28 cellular contexts compared by ENCODE assay signal in genomic region chr4:54386270-54386669, GRCh38.
"Had no signal": no experiment of that assay in that cellular context is flagged by ENCODE, and none has a peak within 500 bp of the region (broad histone marks: within the 10 kb centered on the region; RNA-seq: fewer than 3 reads in every experiment).

No MANE protein-coding gene starts in this region.

- H3K4me3 ChIP-seq: colonic mucosa, esophagus squamous epithelium, gastrocnemius medialis, lung, mucosa of descending colon, prostate gland, right atrium auricular region, smooth muscle cell, suprapubic skin, transverse colon, upper lobe of right lung, uterus had no signal

- H3K27me3 ChIP-seq: colonic mucosa, esophagus squamous epithelium, gastrocnemius medialis, right atrium auricular region, suprapubic skin, transverse colon, upper lobe of right lung, uterus had no signal

- FAIRE-seq: endothelial cell of umbilical vein, keratinocyte had no signal

- H3K9me3 Mint-ChIP-seq: dendritic cell treated with granulocyte-macrophage colony-stimulating factor and Interleukin-4, amounts not matched to agents 40 ng/mL and 50 ng/mL, for 4 days; natural killer cell treated with Interleukin-12 subunit alpha and Interleukin-12 subunit beta and Interleukin-15 and Interleukin-18, amount 100 ng/mL, for 72 hours had no signal

- H3K4me1 ChIP-seq: colonic mucosa, gastrocnemius medialis, prostate gland, right atrium auricular region, suprapubic skin, transverse colon, uterus had no signal

- ATAC-seq: gastrocnemius medialis; mucosa of descending colon; natural killer cell treated with Interleukin-12 subunit alpha and Interleukin-12 subunit beta and Interleukin-15 and Interleukin-18, amount 100 ng/mL, for 72 hours; sciatic nerve; stimulated activated naive CD8-positive, alpha-beta T cell treated with anti-CD3 and anti-CD28 coated beads, Interleukin-15, amount 100 ng/mL, for 72 hours; upper lobe of right lung had no signal

- H3K4me2 ChIP-seq: smooth muscle cell had no signal

- H3K36me3 Mint-ChIP-seq: memory B cell; naive B cell; natural killer cell treated with Interleukin-12 subunit alpha and Interleukin-12 subunit beta and Interleukin-15 and Interleukin-18, amount 100 ng/mL, for 72 hours had no signal

- H3K4me3 Mint-ChIP-seq: dendritic cell treated with granulocyte-macrophage colony-stimulating factor and Interleukin-4, amounts not matched to agents 40 ng/mL and 50 ng/mL, for 4 days; memory B cell; naive B cell; natural killer cell treated with Interleukin-12 subunit alpha and Interleukin-12 subunit beta and Interleukin-15 and Interleukin-18, amount 100 ng/mL, for 72 hours; neural crest cell; stimulated activated naive CD8-positive, alpha-beta T cell treated with anti-CD3 and anti-CD28 coated beads, Interleukin-15, amount 100 ng/mL, for 72 hours had no signal

- H3K36me3 ChIP-seq: colonic mucosa, esophagus squamous epithelium, gastrocnemius medialis, prostate gland, right atrium auricular region, suprapubic skin, transverse colon, upper lobe of right lung, uterus had no signal

- H3K27ac ChIP-seq: colonic mucosa, gastrocnemius medialis, prostate gland, right atrium auricular region, suprapubic skin, transverse colon, upper lobe of right lung, uterus had no signal

- DNase-seq: colonic mucosa; effector memory CD4-positive, alpha-beta T cell; esophagus squamous epithelium; gastrocnemius medialis; head of caudate nucleus; mucosa of descending colon; naive B cell; stimulated activated CD4-positive, alpha-beta T cell treated with anti-CD3 and anti-CD28 coated beads, Interleukin-12 subunit alpha, Interleukin-12 subunit beta, amount 100 ng/mL, for 4 hours; stimulated activated CD4-positive, alpha-beta T cell treated with anti-CD3 and anti-CD28 coated beads, Interleukin-1b, Interleukin-23, amount 100 ng/mL, for 48 hours; stimulated activated CD4-positive, alpha-beta T cell treated with anti-CD3 and anti-CD28 coated beads, Interleukin-4, amount 100 ng/mL, for 1 hour; stimulated activated CD8-positive, alpha-beta memory T cell treated with anti-CD3 and anti-CD28 coated beads, Interleukin-4, amount 100 ng/mL, for 48 hours; stimulated activated naive CD4-positive, alpha-beta T cell; stimulated activated naive CD8-positive, alpha-beta T cell treated with anti-CD3 and anti-CD28 coated beads, Interleukin-15, amount 100 ng/mL, for 72 hours; transverse colon; upper lobe of right lung; uterus had no signal

- H3K9me3 ChIP-seq: colonic mucosa, esophagus squamous epithelium, gastrocnemius medialis, mucosa of descending colon, prostate gland, right atrium auricular region, suprapubic skin, transverse colon, upper lobe of right lung, uterus had no signal

- H3K27me3 Mint-ChIP-seq: dendritic cell treated with granulocyte-macrophage colony-stimulating factor and Interleukin-4, amounts not matched to agents 40 ng/mL and 50 ng/mL, for 4 days; natural killer cell treated with Interleukin-12 subunit alpha and Interleukin-12 subunit beta and Interleukin-15 and Interleukin-18, amount 100 ng/mL, for 72 hours had no signal

- H3K4me1 Mint-ChIP-seq: memory B cell; stimulated activated naive CD8-positive, alpha-beta T cell treated with anti-CD3 and anti-CD28 coated beads, Interleukin-15, amount 100 ng/mL, for 72 hours had no signal

- H3K27ac Mint-ChIP-seq: dendritic cell treated with granulocyte-macrophage colony-stimulating factor and Interleukin-4, amounts not matched to agents 40 ng/mL and 50 ng/mL, for 4 days; memory B cell; natural killer cell treated with Interleukin-12 subunit alpha and Interleukin-12 subunit beta and Interleukin-15 and Interleukin-18, amount 100 ng/mL, for 72 hours; stimulated activated naive CD8-positive, alpha-beta T cell treated with anti-CD3 and anti-CD28 coated beads, Interleukin-15, amount 100 ng/mL, for 72 hours had no signal
